ENCODE assay signal across 1 cellular context in the genomic region with DNA sequence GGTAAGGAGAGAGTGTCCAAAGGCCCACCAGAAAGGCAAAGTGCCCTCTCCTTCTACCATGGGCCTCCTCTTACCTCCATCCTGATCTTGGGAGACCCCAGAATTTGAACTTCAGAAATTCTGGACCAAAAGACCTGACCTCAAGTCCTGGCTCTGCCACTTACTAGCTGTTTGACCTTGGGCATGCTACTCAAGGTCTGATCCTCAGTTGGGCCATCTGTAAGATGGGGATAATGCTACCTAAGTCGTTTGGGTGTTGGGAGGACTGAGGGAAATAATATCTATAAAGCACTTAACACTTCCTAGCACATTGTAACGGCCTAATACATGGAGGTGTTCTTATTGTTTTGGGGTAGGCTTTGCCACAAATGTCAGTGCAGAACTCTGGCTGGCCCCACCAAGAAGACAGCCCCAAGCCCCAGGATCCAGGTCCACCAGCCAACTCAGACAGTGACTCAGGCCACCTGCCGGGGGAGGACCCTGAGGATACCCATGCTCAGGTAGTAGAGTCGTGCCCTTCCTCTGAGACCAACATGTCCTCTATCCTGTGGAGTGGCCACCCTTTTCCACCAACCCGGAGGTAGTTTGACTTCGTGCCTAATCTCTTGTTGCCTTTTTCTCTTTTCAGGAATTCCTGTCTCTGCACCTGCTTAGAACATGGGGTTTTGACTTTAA.
A peak's percentile ranks its signal among the peaks of the same experiment; 100 is the strongest.
TF ChIP-seq lines count a peak whose summit lies in the region.

No MANE protein-coding gene starts in this region.

TF ChIP-seq in K562, 482 proteins besides CTCF, POLR2A, EP300 and RAD21:
- no peak for TF ChIP-seq NUFIP1 (IDR thresholded peaks at IDR 0.05; ENCODE audit: partially characterized antibody)
- TF ChIP-seq RBM25 (IDR thresholded peaks at IDR 0.05; ENCODE audit: low read depth, low read length, severe bottlenecking) = peak; percentile 86
- peak; percentile 83 for TF ChIP-seq BCOR (IDR thresholded peaks at IDR 0.05)
- peak in 1 of 2 experiments; percentile 67; a peak in 1 of 4 replicates for TF ChIP-seq KDM1A (IDR thresholded peaks at IDR 0.05)
- TF ChIP-seq TCFL5 (CRISPR knock-in tag; conservative IDR thresholded peaks at IDR 0.05) = no peak
- TF ChIP-seq FOXA3 (CRISPR knock-in tag; conservative IDR thresholded peaks at IDR 0.05 in 1 of 2, IDR thresholded peaks at IDR 0.05 in 1 of 2) = no peak
- TF ChIP-seq ESRRA (IDR thresholded peaks at IDR 0.05; ENCODE audit: borderline replicate concordance, low read depth) = peak; percentile 92
